10 cellular contexts compared by ENCODE assay signal in genomic region chr16:17448640-17449638, GRCh38. TPM values are rescaled to one million over a fixed set of nuclear protein-coding genes. Genes with fewer than 3 reads are reported as not detected.
DNase-seq lines count a peak whose midpoint lies in the region; ATAC-seq, FAIRE-seq and TF ChIP-seq lines count a peak whose summit lies in the region.
"Had no signal": no experiment of that assay in that cellular context is flagged by ENCODE, and none has a peak within 500 bp of the region (broad histone marks: within the 10 kb centered on the region; RNA-seq: fewer than 3 reads in every experiment).

No MANE protein-coding gene starts in this region.

- H3K9me3 Mint-ChIP-seq in IgD-negative memory B cell, result no peaks in the 10 kb centered on the region
- no peaks in the 10 kb centered on the region for H3K9me3 Mint-ChIP-seq in GM23338

- no peaks in the 10 kb centered on the region for H3K27me3 ChIP-seq in bronchial epithelial cell (ENCODE audit: control insufficient read depth, insufficient read depth, low read length)
- H3K27me3 ChIP-seq in GM23338 (ENCODE audit: insufficient read depth), result no peaks in the 10 kb centered on the region

- H3F3A ChIP-seq in GM23338 (replicated peaks; ENCODE audit: low read depth), result no peaks in the 10 kb centered on the region

- no peak overlapping the region for H3K27ac ChIP-seq in GM23338 (ENCODE audit: low read depth)

- no peak for ATAC-seq in GM23338

- H3K4me1 Mint-ChIP-seq in IgD-negative memory B cell, result peaks cover 24 to 28% (median 27%) of the 10 kb centered on the region in 3 donors
- peaks cover 33% of the 10 kb centered on the region for H3K4me1 Mint-ChIP-seq in GM23338

- no peaks in the 10 kb centered on the region for H3K27me3 Mint-ChIP-seq in IgD-negative memory B cell
- no peaks in the 10 kb centered on the region for H3K27me3 Mint-ChIP-seq in GM23338 (ENCODE audit: insufficient read depth, low read depth, poor library complexity)

- FAIRE-seq in bronchial epithelial cell (lab: Jason Lieb, UNC) (peak; percentile 40), HTR-8/SVneo (lab: Jason Lieb, UNC) (no peak)
- FAIRE-seq: islet of Langerhans had no signal

- TF ChIP-seq CTCF in bronchial epithelial cell (IDR thresholded peaks at IDR 0.05; ENCODE audit: insufficient read depth, low read length, severe bottlenecking) (no peak), GM23338 (conservative IDR thresholded peaks at IDR 0.05; ENCODE audit: low read depth in 2 of 2) (no peak)

- peaks cover 65% of the 10 kb centered on the region for H3K79me2 ChIP-seq in GM23338 (replicated peaks; ENCODE audit: insufficient read depth)

- no peak overlapping the region for H3K4me2 ChIP-seq in GM23338

- H3K36me3 ChIP-seq in bronchial epithelial cell (ENCODE audit: control insufficient read depth, insufficient read depth, low read length) (no peaks in the 10 kb centered on the region), GM23338 (ENCODE audit: insufficient read depth) (no peaks in the 10 kb centered on the region)

- peak in 3 of 5 experiments; percentile 8 to 79 (median 68) for DNase-seq in T-helper 2 cell
- DNase-seq in bronchial epithelial cell (ENCODE audit: low read depth), result no peak
- peak; percentile 33 for DNase-seq in stimulated activated CD4-positive, alpha-beta T cell treated with anti-CD3 and anti-CD28 coated beads, Interleukin-1b, Interleukin-23, amount 100 ng/mL, for 48 hours
- DNase-seq in GM23338 (ENCODE audit: low spot score), result no peak
- DNase-seq in HTR-8/SVneo (ENCODE audit: insufficient read length, low spot score), result no peak
- no peak for DNase-seq in NCI-H1694 (lab: John Stamatoyannopoulos, UW)
- no peak for DNase-seq in HPDE6-E6E7 (ENCODE audit: extremely low spot score)
- DNase-seq: MM.1S had no signal

- peaks cover 19% of the 10 kb centered on the region for H3K4me1 ChIP-seq in GM23338 (ENCODE audit: insufficient read depth)

- no peak overlapping the region for H3K4me3 ChIP-seq in bronchial epithelial cell (ENCODE audit: low read depth, low read length)
- H3K4me3 ChIP-seq in GM23338, result no peak overlapping the region

- peak overlapping the region in 2 of 4 donors; percentile 54 to 71 for H3K4me3 Mint-ChIP-seq in IgD-negative memory B cell
- no peak overlapping the region for H3K4me3 Mint-ChIP-seq in GM23338

- H2AFZ ChIP-seq in GM23338, result no peak overlapping the region

- H3K36me3 Mint-ChIP-seq in IgD-negative memory B cell (peaks cover 8% of the 10 kb centered on the region), GM23338 (ENCODE audit: low read depth) (peaks cover 9% of the 10 kb centered on the region; the same call in 2 of the 3 replicates)

- H3K9me2 ChIP-seq in GM23338 (ENCODE audit: insufficient read depth), result 0 out of 2 replicates have a peak, but pooled peaks cover 4% of the 10 kb centered on the region

- H4K20me1 ChIP-seq in GM23338 (replicated peaks; ENCODE audit: insufficient read depth), result no peaks in the 10 kb centered on the region; the same call in 1 of the 2 replicates

- H3K27ac Mint-ChIP-seq in IgD-negative memory B cell (peak overlapping the region; percentile 13 to 84 (median 31)), GM23338 (no peak overlapping the region)

TF ChIP-seq in GM23338, 12 proteins besides CTCF, POLR2A, EP300 and RAD21:
- TF ChIP-seq ETS1 (IDR thresholded peaks at IDR 0.05) (no peak), NANOG (IDR thresholded peaks at IDR 0.05; ENCODE audit: borderline replicate concordance) (no peak), ZNF462 (CRISPR knock-in tag; IDR thresholded peaks at IDR 0.05) (no peak), CREB1 (CRISPR knock-in tag; IDR thresholded peaks at IDR 0.05; ENCODE audit: low read depth) (no peak), POLR2AphosphoS5 (IDR thresholded peaks at IDR 0.05; ENCODE audit: low read depth) (no peak), STAT1 (IDR thresholded peaks at IDR 0.05; ENCODE audit: unreplicated experiment) (no peak), ZNF114 (CRISPR knock-in tag; IDR thresholded peaks at IDR 0.05) (no peak), ZNF331 (CRISPR knock-in tag; IDR thresholded peaks at IDR 0.05; ENCODE audit: low read depth) (no peak), EZH2phosphoT487 (IDR thresholded peaks at IDR 0.05; ENCODE audit: unreplicated experiment) (no peak), JUNB (IDR thresholded peaks at IDR 0.05; ENCODE audit: unreplicated experiment) (no peak), EZH2 (IDR thresholded peaks at IDR 0.05; ENCODE audit: low read depth, unreplicated experiment) (no peak)
TF ChIP-seq in GM23338: peak in this region for 0.

RNA-seq across cellular contexts. Expression of gene XYLT1, which starts 21.8 kb away (rescaled TPM):
- polyA plus RNA-seq in IgD-negative memory B cell, result 0.80 TPM
- under 0.01 and 1.2 TPM in 2 replicates for total RNA-seq in bronchial epithelial cell
- total RNA-seq in GM23338 (2014; rRNA removed; shearing (Covaris generic)), result 21.5 and 24.7 TPM in 2 replicates
- polyA plus RNA-seq in GM23338 (2016; fragmentation: Nextera tagmentation; extraction: Ambion mirVana), result 3.3 and 3.5 TPM in 2 replicates

Comparison
In these comparisons a context has a peak if more than half of its experiments do, and no peak if none do; other contexts are left out.
1. DNase-seq: peak in T-helper 2 cell (3 of 5) and stimulated activated CD4-positive, alpha-beta T cell treated with anti-CD3 and anti-CD28 coated beads, Interleukin-1b, Interleukin-23, amount 100 ng/mL, for 48 hours (single experiment); none in bronchial epithelial cell (single experiment), GM23338 (single experiment), HTR-8/SVneo (single experiment), NCI-H1694 (single experiment) and HPDE6-E6E7 (single experiment).
2. RNA of gene XYLT1, which starts 21.8 kb away (total RNA-seq): 21.5 to 24.7 TPM in GM23338; under 0.01 to 1.2 TPM in bronchial epithelial cell; every median in the first group is over 10 times any median in the second.